ENCODE assay signal across 1 cellular context in genomic region chr7:135248546-135248945, GRCh38.
TF ChIP-seq lines count a peak whose summit lies in the region.

No MANE protein-coding gene starts in this region.

TF ChIP-seq in K562, 482 proteins besides CTCF, POLR2A, EP300 and RAD21:
- no peak for TF ChIP-seq NFRKB (IDR thresholded peaks at IDR 0.05; ENCODE audit: low read depth)
- TF ChIP-seq BMI1 (IDR thresholded peaks at IDR 0.05; ENCODE audit: low read length) = no peak
- no peak for TF ChIP-seq SUPT5H (IDR thresholded peaks at IDR 0.05)
- no peak for TF ChIP-seq ZMIZ1 (IDR thresholded peaks at IDR 0.05; ENCODE audit: low read depth in 2 of 2, low read length in 2 of 2)
- no peak for TF ChIP-seq ZNF318 (IDR thresholded peaks at IDR 0.05; ENCODE audit: borderline replicate concordance in 1 of 2, low read depth in 1 of 2)
- TF ChIP-seq SAFB (IDR thresholded peaks at IDR 0.05; ENCODE audit: borderline replicate concordance, low read depth, low read length) = no peak
- no peak for TF ChIP-seq GMEB1 (CRISPR knock-in tag; IDR thresholded peaks at IDR 0.05)
